Comparison of ENCODE assay signal across 27 cellular contexts in the genomic region with DNA sequence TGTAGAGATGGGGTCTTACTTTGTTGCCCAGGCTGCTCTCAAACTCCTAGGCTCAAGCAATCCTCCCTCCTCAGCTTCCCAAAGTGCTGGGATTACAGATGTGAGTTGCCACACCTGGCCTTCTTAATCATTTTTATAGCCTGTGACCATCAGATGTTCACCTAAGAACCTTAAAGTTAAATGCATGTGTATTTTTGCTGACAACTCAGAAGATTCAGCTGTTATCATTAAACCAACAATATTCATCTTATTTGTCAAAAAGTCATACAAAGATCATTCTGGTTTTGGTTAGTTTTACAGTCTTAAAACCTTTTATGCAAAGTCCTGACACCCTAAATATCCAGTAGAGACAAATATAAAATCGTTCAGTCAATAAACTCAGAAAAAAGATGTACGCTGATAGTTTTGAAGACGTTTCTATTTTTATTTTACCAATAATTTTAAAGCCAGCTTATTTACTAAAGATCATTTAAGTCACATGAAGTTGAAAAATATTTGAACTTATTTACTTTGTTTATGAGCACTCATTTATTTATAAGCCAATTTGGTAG. TPM values are rescaled to one million over a fixed set of nuclear protein-coding genes. Genes with fewer than 3 reads are reported as not detected.
"Had no signal": no experiment of that assay in that cellular context is flagged by ENCODE, and none has a peak within 500 bp of the region (broad histone marks: within the 10 kb centered on the region; RNA-seq: fewer than 3 reads in every experiment).

No MANE protein-coding gene starts in this region.

- H3K36me3 ChIP-seq: esophagus squamous epithelium, gastrocnemius medialis, left lung, lower lobe of right lung had no signal

- H3K27ac ChIP-seq: coronary artery, dorsolateral prefrontal cortex, epithelial cell of prostate, esophagus squamous epithelium, gastrocnemius medialis, heart right ventricle, left lung, lower lobe of right lung had no signal

- H3K27me3 ChIP-seq: dorsolateral prefrontal cortex, esophagus squamous epithelium, gastrocnemius medialis, heart right ventricle, left lung had no signal

- ATAC-seq: esophagus mucosa, gastrocnemius medialis, heart right ventricle, left cardiac atrium, left lung, left ventricle myocardium superior, lower lobe of right lung, mucosa of descending colon had no signal

- H3K4me1 ChIP-seq: esophagus squamous epithelium, gastrocnemius medialis, left lung, lower lobe of right lung had no signal

- FAIRE-seq: colon, islet of Langerhans, keratinocyte had no signal

- H3K4me3 ChIP-seq: coronary artery, dorsolateral prefrontal cortex, esophagus squamous epithelium, gastrocnemius medialis, heart right ventricle, left lung, lower lobe of right lung, mucosa of descending colon had no signal

- DNase-seq: dermis blood vessel endothelial cell; dorsolateral prefrontal cortex; effector CD4-positive, alpha-beta T cell; effector memory CD4-positive, alpha-beta T cell; erythroblast; esophagus squamous epithelium; foreskin fibroblast; foreskin melanocyte; gastrocnemius medialis; glutamatergic neuron; heart right ventricle; hippocampal formation; left cardiac atrium; left lung; left ventricle myocardium superior; lower lobe of right lung; mesenchymal stem cell; mucosa of descending colon; naive B cell had no signal

- H3K9me3 ChIP-seq: esophagus squamous epithelium, gastrocnemius medialis, heart right ventricle, left lung, lower lobe of right lung, mucosa of descending colon had no signal

RNA-seq across cellular contexts. Expression of gene CLDN5, which starts 22.2 kb away (rescaled TPM):
- total RNA-seq: mesothelial cell of epicardium had no signal
- polyA plus RNA-seq: keratinocyte had no signal

RNA-seq across cellular contexts. Expression of gene CDC45, which starts 22.3 kb away (rescaled TPM):
- total RNA-seq: mesenteric fat pad had no signal
